8 cellular contexts compared by ENCODE assay signal in genomic region chr2:183123959-183124221, GRCh38. TPM values are rescaled to one million over a fixed set of nuclear protein-coding genes. Genes with fewer than 3 reads are reported as not detected.
A peak's percentile ranks its signal among the peaks of the same experiment; 100 is the strongest.
DNase-seq lines count a peak whose midpoint lies in the region; ATAC-seq, FAIRE-seq and TF ChIP-seq lines count a peak whose summit lies in the region.

No MANE protein-coding gene starts in this region.

- no peaks in the 10 kb centered on the region for H3K9me3 ChIP-seq in mononuclear cell (ENCODE audit: low read depth, low read length)

- H3K27me3 ChIP-seq in mononuclear cell (ENCODE audit: insufficient read depth, low read length): peaks cover 5% of the 10 kb centered on the region

- DNase-seq in D721Med (ENCODE audit: insufficient read length, low spot score): no peak
- DNase-seq in caudate nucleus (lab: John Stamatoyannopoulos, UW): no peak
- no peak for DNase-seq in cerebellum (ENCODE audit: low spot score)
- no peak for DNase-seq in inferior parietal cortex (ENCODE audit: extremely low spot score)
- DNase-seq in effector CD8-positive, alpha-beta T cell (lab: John Stamatoyannopoulos, UW): no peak

- peaks cover 19% of the 10 kb centered on the region for H3K4me1 ChIP-seq in mononuclear cell (ENCODE audit: insufficient read depth, low read length)

- ATAC-seq in GM21367 (IDR thresholded peaks at IDR 0.05; ENCODE audit: unreplicated experiment) (peak; percentile 37), HG03571 (IDR thresholded peaks at IDR 0.05; ENCODE audit: unreplicated experiment) (peak; percentile 25)

- no peak for TF ChIP-seq CTCF in D721Med (IDR thresholded peaks at IDR 0.05; ENCODE audit: insufficient read depth, missing control alignments)

- H3K27ac ChIP-seq in caudate nucleus (ENCODE audit: low read depth, low read length): peak overlapping the region; percentile 93

- H3K4me3 ChIP-seq in mononuclear cell (ENCODE audit: low read length): peak overlapping the region; percentile 68

- peak; percentile 88 for FAIRE-seq in D721Med (lab: Jason Lieb, UNC)

RNA-seq across cellular contexts. Expression of gene NUP35, which starts 0.4 kb away (rescaled TPM):
- total RNA-seq in mononuclear cell (13.7 TPM), cerebellum (40.4 TPM)

RNA-seq across cellular contexts. Expression of gene DUSP19, which starts 45.3 kb away (rescaled TPM):
- total RNA-seq in mononuclear cell (0.42 TPM), cerebellum (5.9 TPM)
